Comparison of ENCODE assay signal across 1 cellular context in genomic region chr2:53826587-53827397, GRCh38.
A peak's percentile ranks its signal among the peaks of the same experiment; 100 is the strongest.
TF ChIP-seq lines count a peak whose summit lies in the region.

No MANE protein-coding gene starts in this region.

TF ChIP-seq in HepG2, 621 proteins besides CTCF, POLR2A, EP300 and RAD21 (continued from another document and continues in another):
- TF ChIP-seq SYNCRIP (IDR thresholded peaks at IDR 0.05; ENCODE audit: insufficient read depth, low read depth, low read length) (no peak), LCORL (IDR thresholded peaks at IDR 0.05) (peak; percentile 59), LCORL (CRISPR knock-in tag; IDR thresholded peaks at IDR 0.05) (peak; percentile 55; the same call in 1 of the 2 replicates), SMAD9 (CRISPR knock-in tag; IDR thresholded peaks at IDR 0.05) (no peak), PHF21A (CRISPR knock-in tag; IDR thresholded peaks at IDR 0.05) (peak; percentile 98), ZBTB7A (CRISPR knock-in tag; IDR thresholded peaks at IDR 0.05) (no peak), ZNF33A (CRISPR knock-in tag; IDR thresholded peaks at IDR 0.05; ENCODE audit: borderline replicate concordance) (peak; percentile 50; the same call in 1 of the 2 replicates), ZNF772 (CRISPR knock-in tag; IDR thresholded peaks at IDR 0.05) (peak; percentile 62; the same call in 1 of the 2 replicates), SMYD3 (CRISPR knock-in tag; IDR thresholded peaks at IDR 0.05) (peak; percentile 77), SP5 (CRISPR knock-in tag; IDR thresholded peaks at IDR 0.05; ENCODE audit: borderline replicate concordance, low read depth) (peak; percentile 72; the same call in 1 of the 2 replicates), TBL1XR1 (IDR thresholded peaks at IDR 0.05; ENCODE audit: borderline replicate concordance, low read length, partially characterized antibody) (peak; percentile 94), PPARG (CRISPR knock-in tag; conservative IDR thresholded peaks at IDR 0.05) (peak; percentile 91), SOX13 (IDR thresholded peaks at IDR 0.05) (peak; percentile 87), SOX13 (CRISPR knock-in tag; conservative IDR thresholded peaks at IDR 0.05 in 1 of 2, IDR thresholded peaks at IDR 0.05 in 1 of 2) (peak in 1 of 2 experiments; percentile 98; a peak in 2 of 4 replicates), KMT2B (CRISPR knock-in tag; IDR thresholded peaks at IDR 0.05) (peak; percentile 79), ZNF713 (CRISPR knock-in tag; IDR thresholded peaks at IDR 0.05) (no peak), RCOR2 (CRISPR knock-in tag; IDR thresholded peaks at IDR 0.05) (peak; percentile 95), KAT2B (IDR thresholded peaks at IDR 0.05; ENCODE audit: borderline replicate concordance, low read depth, low read length) (no peak), MED8 (CRISPR knock-in tag; IDR thresholded peaks at IDR 0.05; ENCODE audit: insufficient replicate concordance) (peak; percentile 93), THRA (CRISPR knock-in tag; IDR thresholded peaks at IDR 0.05; ENCODE audit: borderline replicate concordance) (peak; percentile 94), NFKB2 (CRISPR knock-in tag; IDR thresholded peaks at IDR 0.05; ENCODE audit: borderline replicate concordance) (no peak), ELF1 (CRISPR knock-in tag; IDR thresholded peaks at IDR 0.05) (peak; percentile 74), ZNF382 (CRISPR knock-in tag; IDR thresholded peaks at IDR 0.05; ENCODE audit: borderline replicate concordance) (no peak), FOSL2 (CRISPR knock-in tag; IDR thresholded peaks at IDR 0.05) (peak; percentile 84), POLR2AphosphoS5 (IDR thresholded peaks at IDR 0.05; ENCODE audit: low read depth, low read length) (peak; percentile 44; the same call in 1 of the 2 replicates), ZNF33B (CRISPR knock-in tag; IDR thresholded peaks at IDR 0.05) (peak; percentile 86; the same call in 1 of the 2 replicates), ZNF773 (CRISPR knock-in tag; IDR thresholded peaks at IDR 0.05; ENCODE audit: borderline replicate concordance) (no peak), SIN3B (IDR thresholded peaks at IDR 0.05; ENCODE audit: low read length) (no peak; the same call in 1 of the 2 replicates), MNT (IDR thresholded peaks at IDR 0.05) (0 out of 2 replicates have a peak, but pooled peaks have one; percentile 14), IRX3 (CRISPR knock-in tag; IDR thresholded peaks at IDR 0.05; ENCODE audit: borderline replicate concordance, low read depth) (no peak), GABPB1 (CRISPR knock-in tag; IDR thresholded peaks at IDR 0.05) (peak; percentile 25; the same call in 1 of the 2 replicates), SNAPC4 (CRISPR knock-in tag; IDR thresholded peaks at IDR 0.05) (peak; percentile 89), PBX2 (CRISPR knock-in tag; IDR thresholded peaks at IDR 0.05) (no peak), FOXA3 (CRISPR knock-in tag; IDR thresholded peaks at IDR 0.05) (peak; percentile 99), JDP2 (CRISPR knock-in tag; IDR thresholded peaks at IDR 0.05; ENCODE audit: borderline replicate concordance) (peak; percentile 83; the same call in 1 of the 2 replicates), MLX (CRISPR knock-in tag; IDR thresholded peaks at IDR 0.05) (peak; percentile 90; the same call in 1 of the 2 replicates), FOXK1 (CRISPR knock-in tag; IDR thresholded peaks at IDR 0.05; ENCODE audit: borderline replicate concordance, low read depth) (peak; percentile 98), NCOA1 (CRISPR knock-in tag; IDR thresholded peaks at IDR 0.05) (0 out of 2 replicates have a peak, but pooled peaks have one; percentile 53), BHLHE40 (IDR thresholded peaks at IDR 0.05; ENCODE audit: low read length) (peak; percentile 83), HOXD1 (CRISPR knock-in tag; IDR thresholded peaks at IDR 0.05) (peak; percentile 90), ZNF546 (CRISPR knock-in tag; conservative IDR thresholded peaks at IDR 0.05) (no peak), HOXA3 (CRISPR knock-in tag; IDR thresholded peaks at IDR 0.05) (peak; percentile 84)
- TF ChIP-seq, protein P1, sequence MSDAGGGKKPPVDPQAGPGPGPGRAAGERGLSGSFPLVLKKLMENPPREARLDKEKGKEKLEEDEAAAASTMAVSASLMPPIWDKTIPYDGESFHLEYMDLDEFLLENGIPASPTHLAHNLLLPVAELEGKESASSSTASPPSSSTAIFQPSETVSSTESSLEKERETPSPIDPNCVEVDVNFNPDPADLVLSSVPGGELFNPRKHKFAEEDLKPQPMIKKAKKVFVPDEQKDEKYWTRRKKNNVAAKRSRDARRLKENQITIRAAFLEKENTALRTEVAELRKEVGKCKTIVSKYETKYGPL (CRISPR knock-in tag; IDR thresholded peaks at IDR 0.05), result peak; percentile 96
- TF ChIP-seq, protein P2, sequence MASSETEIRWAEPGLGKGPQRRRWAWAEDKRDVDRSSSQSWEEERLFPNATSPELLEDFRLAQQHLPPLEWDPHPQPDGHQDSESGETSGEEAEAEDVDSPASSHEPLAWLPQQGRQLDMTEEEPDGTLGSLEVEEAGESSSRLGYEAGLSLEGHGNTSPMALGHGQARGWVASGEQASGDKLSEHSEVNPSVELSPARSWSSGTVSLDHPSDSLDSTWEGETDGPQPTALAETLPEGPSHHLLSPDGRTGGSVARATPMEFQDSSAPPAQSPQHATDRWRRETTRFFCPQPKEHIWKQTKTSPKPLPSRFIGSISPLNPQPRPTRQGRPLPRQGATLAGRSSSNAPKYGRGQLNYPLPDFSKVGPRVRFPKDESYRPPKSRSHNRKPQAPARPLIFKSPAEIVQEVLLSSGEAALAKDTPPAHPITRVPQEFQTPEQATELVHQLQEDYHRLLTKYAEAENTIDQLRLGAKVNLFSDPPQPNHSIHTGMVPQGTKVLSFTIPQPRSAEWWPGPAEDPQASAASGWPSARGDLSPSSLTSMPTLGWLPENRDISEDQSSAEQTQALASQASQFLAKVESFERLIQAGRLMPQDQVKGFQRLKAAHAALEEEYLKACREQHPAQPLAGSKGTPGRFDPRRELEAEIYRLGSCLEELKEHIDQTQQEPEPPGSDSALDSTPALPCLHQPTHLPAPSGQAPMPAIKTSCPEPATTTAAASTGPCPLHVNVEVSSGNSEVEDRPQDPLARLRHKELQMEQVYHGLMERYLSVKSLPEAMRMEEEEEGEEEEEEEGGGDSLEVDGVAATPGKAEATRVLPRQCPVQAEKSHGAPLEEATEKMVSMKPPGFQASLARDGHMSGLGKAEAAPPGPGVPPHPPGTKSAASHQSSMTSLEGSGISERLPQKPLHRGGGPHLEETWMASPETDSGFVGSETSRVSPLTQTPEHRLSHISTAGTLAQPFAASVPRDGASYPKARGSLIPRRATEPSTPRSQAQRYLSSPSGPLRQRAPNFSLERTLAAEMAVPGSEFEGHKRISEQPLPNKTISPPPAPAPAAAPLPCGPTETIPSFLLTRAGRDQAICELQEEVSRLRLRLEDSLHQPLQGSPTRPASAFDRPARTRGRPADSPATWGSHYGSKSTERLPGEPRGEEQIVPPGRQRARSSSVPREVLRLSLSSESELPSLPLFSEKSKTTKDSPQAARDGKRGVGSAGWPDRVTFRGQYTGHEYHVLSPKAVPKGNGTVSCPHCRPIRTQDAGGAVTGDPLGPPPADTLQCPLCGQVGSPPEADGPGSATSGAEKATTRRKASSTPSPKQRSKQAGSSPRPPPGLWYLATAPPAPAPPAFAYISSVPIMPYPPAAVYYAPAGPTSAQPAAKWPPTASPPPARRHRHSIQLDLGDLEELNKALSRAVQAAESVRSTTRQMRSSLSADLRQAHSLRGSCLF (CRISPR knock-in tag; IDR thresholded peaks at IDR 0.05; ENCODE audit: borderline replicate concordance), result no peak
